In genomic region chr7:76359987-76360641, GRCh38 we compare ENCODE assay signal across 8 cellular contexts. TPM values are rescaled to one million over a fixed set of nuclear protein-coding genes. Genes with fewer than 3 reads are reported as not detected.
A peak's percentile ranks its signal among the peaks of the same experiment; 100 is the strongest.
DNase-seq lines count a peak whose midpoint lies in the region; ATAC-seq and TF ChIP-seq lines count a peak whose summit lies in the region.
"Not testable (repeated sequence)": the region's sequence is repeated elsewhere in the genome, so short reads cannot be mapped to it uniquely, and the experiment has no call there.

No MANE protein-coding gene starts in this region.

- peaks cover 29% of the 10 kb centered on the region for H3K4me1 ChIP-seq in A673 (ENCODE audit: insufficient read depth, low read length, poor library complexity, severe bottlenecking)
- H3K4me1 ChIP-seq in Panc1 (ENCODE audit: control insufficient read depth, insufficient read depth, low read length) = peaks cover 34% of the 10 kb centered on the region
- peaks cover 10 to 59% (median 51%) of the 10 kb centered on the region in 9 donors for H3K4me1 ChIP-seq in heart right ventricle
- peaks cover 23 to 36% of the 10 kb centered on the region in 2 donors for H3K4me1 ChIP-seq in muscle layer of duodenum (ENCODE audit: control insufficient read depth in 1 of 2, insufficient read depth in 2 of 2, low read length in 2 of 2)

- H3K36me3 ChIP-seq in A673 (ENCODE audit: insufficient read depth, low read length, poor library complexity, severe bottlenecking) = peaks cover 23% of the 10 kb centered on the region
- H3K36me3 ChIP-seq in Panc1 (ENCODE audit: control insufficient read depth, insufficient read depth, low read length) = peaks cover 19% of the 10 kb centered on the region
- H3K36me3 ChIP-seq in heart right ventricle = peaks cover 0 to 21% (median 0%) of the 10 kb centered on the region in 9 donors
- not testable (repeated sequence) for H3K36me3 ChIP-seq in muscle layer of duodenum (ENCODE audit: control insufficient read depth in 1 of 2, insufficient read depth in 2 of 2, low read length in 2 of 2)

- H3K36me3 Mint-ChIP-seq in HFFc6 (ENCODE audit: low read depth) = peaks cover 30% of the 10 kb centered on the region
- H3K36me3 Mint-ChIP-seq in activated T-helper 1 cell treated with anti-CD3 and anti-CD28 coated beads, Interleukin-12 subunit alpha, Interleukin-12 subunit beta, Interleukin-2, Interleukin-4 antibody, amounts not matched to agents 30 ng/mL and 10 ng/mL and 1 ng/mL, durations not matched to agents 14 hours and 24 hours and 36 hours (ENCODE audit: low read depth) = peaks cover 25% of the 10 kb centered on the region
- H3K36me3 Mint-ChIP-seq in chondrocyte (ENCODE audit: low read depth) = not testable (repeated sequence)

- H3K27me3 ChIP-seq in A673 (replicated peaks; ENCODE audit: insufficient read depth, low read depth, low read length, poor library complexity); Panc1 (ENCODE audit: control insufficient read depth, insufficient read depth, low read length); heart right ventricle; muscle layer of duodenum (ENCODE audit: low read depth, low read length): not testable (repeated sequence)

- not testable (repeated sequence) for DNase-seq in A673 (ENCODE audit: low spot score); HFFc6; Panc1 (ENCODE audit: low read depth, low spot score); activated T-helper 1 cell treated with anti-CD3 and anti-CD28 coated beads, Interleukin-12 subunit alpha, Interleukin-12 subunit beta, Interleukin-2, Interleukin-4 antibody, amounts not matched to agents 30 ng/mL and 10 ng/mL and 1 ng/mL, durations not matched to agents 14 hours and 24 hours and 36 hours (ENCODE audit: low spot score); heart right ventricle
- DNase-seq in chondrocyte (ENCODE audit: low spot score) = peak; percentile 52

- CTCF ChIA-PET in A673 (lab: Charles Lee) = interaction anchor here (0.6 kb wide), 1 partner anchor 195 kb away, joined by 3 read pairs; no protein-coding TSS in a partner anchor
- CTCF ChIA-PET in Panc1 (lab: Charles Lee) = interaction anchor here (0.6 to 1.0 kb wide), 3 partner anchors 23 to 72 kb away, joined by 3 to 7 read pairs (median 6); no protein-coding TSS in a partner anchor

- ATAC-seq in Panc1, heart right ventricle: not testable (repeated sequence)

- not testable (repeated sequence) for TF ChIP-seq CTCF in A673 (conservative IDR thresholded peaks at IDR 0.05; ENCODE audit: low read depth, low read length); HFFc6 (IDR thresholded peaks at IDR 0.05); Panc1 (IDR thresholded peaks at IDR 0.05); chondrocyte (IDR thresholded peaks at IDR 0.05); heart right ventricle (IDR thresholded peaks at IDR 0.05)

- H3K9me3 ChIP-seq in A673 (ENCODE audit: low read depth, low read length, poor library complexity, severe bottlenecking); Panc1 (ENCODE audit: control insufficient read depth, insufficient read depth, low read depth, low read length); heart right ventricle; muscle layer of duodenum (ENCODE audit: control insufficient read depth in 1 of 2, low read length in 2 of 2): not testable (repeated sequence)

- 79 to 85% methylated on average over 17 of the region's 17 CpGs for WGBS in heart right ventricle, 2 donors

- H3K4me1 Mint-ChIP-seq in HFFc6 (ENCODE audit: low read depth) = peaks cover 48% of the 10 kb centered on the region
- H3K4me1 Mint-ChIP-seq in activated T-helper 1 cell treated with anti-CD3 and anti-CD28 coated beads, Interleukin-12 subunit alpha, Interleukin-12 subunit beta, Interleukin-2, Interleukin-4 antibody, amounts not matched to agents 30 ng/mL and 10 ng/mL and 1 ng/mL, durations not matched to agents 14 hours and 24 hours and 36 hours (ENCODE audit: low read depth) = peaks cover 47% of the 10 kb centered on the region
- peaks cover 47% of the 10 kb centered on the region for H3K4me1 Mint-ChIP-seq in chondrocyte (ENCODE audit: low read depth)

- POLR2A ChIA-PET in A673 (lab: Charles Lee; ENCODE audit: low non-redundant PET) = not testable (repeated sequence)
- POLR2A ChIA-PET in Panc1 (lab: Charles Lee) = interaction anchor here (0.5 to 0.6 kb wide), 4 partner anchors 10 to 884 kb away, joined by 3 to 20 read pairs (median 5); no protein-coding TSS in a partner anchor

- H3K27me3 Mint-ChIP-seq in HFFc6 (ENCODE audit: insufficient read depth); activated T-helper 1 cell treated with anti-CD3 and anti-CD28 coated beads, Interleukin-12 subunit alpha, Interleukin-12 subunit beta, Interleukin-2, Interleukin-4 antibody, amounts not matched to agents 30 ng/mL and 10 ng/mL and 1 ng/mL, durations not matched to agents 14 hours and 24 hours and 36 hours (ENCODE audit: insufficient read depth); chondrocyte (ENCODE audit: low read depth): not testable (repeated sequence)

- H3K4me3 Mint-ChIP-seq in HFFc6 (peak overlapping the region; percentile 88), chondrocyte (ENCODE audit: unreplicated experiment) (peak overlapping the region; percentile 87)
- peak overlapping the region; percentile 88 for H3K4me3 Mint-ChIP-seq in activated T-helper 1 cell treated with anti-CD3 and anti-CD28 coated beads, Interleukin-12 subunit alpha, Interleukin-12 subunit beta, Interleukin-2, Interleukin-4 antibody, amounts not matched to agents 30 ng/mL and 10 ng/mL and 1 ng/mL, durations not matched to agents 14 hours and 24 hours and 36 hours

- peak overlapping the region; percentile 100 for H3K4me3 ChIP-seq in A673 (ENCODE audit: low read depth, low read length, poor library complexity, severe bottlenecking)
- H3K4me3 ChIP-seq in Panc1 (ENCODE audit: low read depth in 2 of 2, low read length in 2 of 2) = peak overlapping the region in 1 of 2 experiments; percentile 87; a peak in 3 of 4 replicates
- H3K4me3 ChIP-seq in heart right ventricle = peak overlapping the region in 9 of 10 donors; percentile 82 to 100 (median 93)
- H3K4me3 ChIP-seq in muscle layer of duodenum (ENCODE audit: low read depth in 1 of 2, low read length in 2 of 2) = peak overlapping the region; percentile 95 to 99
- H3K4me3 ChIP-seq in skin epidermis = not testable (repeated sequence)

- in situ Hi-C loops in Panc1 (cut with HindIII; ENCODE audit: low pct_unique_long_range_greater_than_20kb, low sequenced_read_pairs) = not testable (repeated sequence)

- H3K27ac Mint-ChIP-seq in HFFc6 = peak overlapping the region; percentile 92
- peak overlapping the region; percentile 96 for H3K27ac Mint-ChIP-seq in activated T-helper 1 cell treated with anti-CD3 and anti-CD28 coated beads, Interleukin-12 subunit alpha, Interleukin-12 subunit beta, Interleukin-2, Interleukin-4 antibody, amounts not matched to agents 30 ng/mL and 10 ng/mL and 1 ng/mL, durations not matched to agents 14 hours and 24 hours and 36 hours
- peak overlapping the region; percentile 99 for H3K27ac Mint-ChIP-seq in chondrocyte (ENCODE audit: unreplicated experiment)

- peak overlapping the region; percentile 98 for H3K27ac ChIP-seq in A673 (ENCODE audit: low read depth, low read length, poor library complexity, severe bottlenecking)
- H3K27ac ChIP-seq in Panc1 (ENCODE audit: low read length) = peak overlapping the region; percentile 85
- peak overlapping the region; percentile 88 to 100 (median 98) for H3K27ac ChIP-seq in heart right ventricle
- H3K27ac ChIP-seq in muscle layer of duodenum (ENCODE audit: low read length) = peak overlapping the region; percentile 96
- peak overlapping the region in 20 of 21 experiments; percentile 95 to 100 (median 99) for H3K27ac ChIP-seq in skin epidermis

- not testable (repeated sequence) for BruUV-seq in A673 (replicated peaks; lab: Mats Ljungman, UMichigan); Panc1 (replicated peaks; lab: Mats Ljungman, UMichigan)

- H3K9me3 Mint-ChIP-seq in HFFc6; activated T-helper 1 cell treated with anti-CD3 and anti-CD28 coated beads, Interleukin-12 subunit alpha, Interleukin-12 subunit beta, Interleukin-2, Interleukin-4 antibody, amounts not matched to agents 30 ng/mL and 10 ng/mL and 1 ng/mL, durations not matched to agents 14 hours and 24 hours and 36 hours; chondrocyte (ENCODE audit: low read depth): not testable (repeated sequence)

- intact Hi-C loops in A673 (cut with micrococcal nuclease; ENCODE audit: unreplicated experiment); Panc1 (cut with micrococcal nuclease; ENCODE audit: unreplicated experiment): not testable (repeated sequence)
- intact Hi-C loops in activated T-helper 1 cell treated with anti-CD3 and anti-CD28 coated beads, Interleukin-12 subunit alpha, Interleukin-12 subunit beta, Interleukin-2, Interleukin-4 antibody, amounts not matched to agents 30 ng/mL and 10 ng/mL and 1 ng/mL, durations not matched to agents 14 hours and 24 hours and 36 hours (cut with micrococcal nuclease) = loop anchor here (1.0 to 10.0 kb wide), 7 partner anchors 33 to 1177 kb away; partner anchors contain the start of gene PTPN12
- intact Hi-C loops in heart right ventricle (cut with DNase I) = loop anchor here in 8 of 10 donors (1.0 to 5.0 kb wide), 7 partner anchors 32 to 158 kb away; partner anchors contain the start of gene SRRM3 (in 1 of the 8)

RNA-seq across cellular contexts. Expression of gene YWHAG, which starts 1.3 kb away (rescaled TPM):
- total RNA-seq in A673 (2021) (222 and 249 TPM in 2 replicates), Panc1 (2021; ENCODE audit: unreplicated experiment) (210 TPM), chondrocyte (195 to 208 TPM (median 205 TPM) in 3 replicates), heart right ventricle (100 to 1,000 TPM; 193 to 262 (median 207) TPM)
- 100 to 1,000 TPM; 171 to 210 (median 180) TPM for total RNA-seq in HFFc6 (2021; fragmentation: NEBNext Ultra II Directional; extraction: Animal tissue kit (Norgen Biotek cat#: 25700))
- 172 TPM for polyA plus RNA-seq in Panc1 (2012; ENCODE audit: insufficient read length)
- total RNA-seq in activated T-helper 1 cell treated with anti-CD3 and anti-CD28 coated beads, Interleukin-12 subunit alpha, Interleukin-12 subunit beta, Interleukin-2, Interleukin-4 antibody, amounts not matched to agents 30 ng/mL and 10 ng/mL and 1 ng/mL, durations not matched to agents 14 hours and 24 hours and 36 hours = 165 and 167 TPM in 2 replicates
- 10 to 100 TPM; 63.7 to 88.0 TPM for polyA plus RNA-seq in heart right ventricle

RNA-seq across cellular contexts. Expression of gene SSC4D, which starts 49.4 kb away (rescaled TPM):
- 1.2 and 1.8 TPM in 2 replicates for total RNA-seq in A673 (2021)
- 1 to 10 TPM in 1 of 6 experiments, under 1 TPM in 5; 0.23 to 1.1 (median 0.51) TPM for total RNA-seq in HFFc6 (2021; fragmentation: NEBNext Ultra II Directional; extraction: Animal tissue kit (Norgen Biotek cat#: 25700))
- total RNA-seq in Panc1 (2021; ENCODE audit: unreplicated experiment) = 1.6 TPM
- polyA plus RNA-seq in Panc1 (2012; ENCODE audit: insufficient read length) = 2.3 TPM
- 0.64 and 0.73 TPM in 2 replicates for total RNA-seq in activated T-helper 1 cell treated with anti-CD3 and anti-CD28 coated beads, Interleukin-12 subunit alpha, Interleukin-12 subunit beta, Interleukin-2, Interleukin-4 antibody, amounts not matched to agents 30 ng/mL and 10 ng/mL and 1 ng/mL, durations not matched to agents 14 hours and 24 hours and 36 hours
- total RNA-seq in chondrocyte = 0.97 to 1.2 TPM (median 1.1 TPM) in 3 replicates
- total RNA-seq in heart right ventricle = 1 to 10 TPM in 3 of 10 donors, under 1 TPM in 7; 0.24 to 1.3 (median 0.65) TPM
- 1 to 10 TPM in 1 of 2 donors, under 1 TPM in 1; 0.99 to 1.9 TPM for polyA plus RNA-seq in heart right ventricle

RNA-seq across cellular contexts. Expression of gene HSPB1, which starts 57.6 kb away (rescaled TPM):
- total RNA-seq in A673 (2021) = 354 and 375 TPM in 2 replicates
- total RNA-seq in HFFc6 (2021; fragmentation: NEBNext Ultra II Directional; extraction: Animal tissue kit (Norgen Biotek cat#: 25700)) = 1,000 to 10,000 TPM; 1,016 to 1,211 (median 1,126) TPM
- total RNA-seq in Panc1 (2021; ENCODE audit: unreplicated experiment) = 422 TPM
- 1,072 TPM for polyA plus RNA-seq in Panc1 (2012; ENCODE audit: insufficient read length)
- 78.4 and 87.2 TPM in 2 replicates for total RNA-seq in activated T-helper 1 cell treated with anti-CD3 and anti-CD28 coated beads, Interleukin-12 subunit alpha, Interleukin-12 subunit beta, Interleukin-2, Interleukin-4 antibody, amounts not matched to agents 30 ng/mL and 10 ng/mL and 1 ng/mL, durations not matched to agents 14 hours and 24 hours and 36 hours
- total RNA-seq in chondrocyte = 1,313 to 1,335 TPM (median 1,322 TPM) in 3 replicates
- 1,000 to 10,000 TPM; 1,266 to 2,631 (median 2,034) TPM for total RNA-seq in heart right ventricle
- polyA plus RNA-seq in heart right ventricle = 1,000 to 10,000 TPM; 2,522 to 6,886 TPM
